Comparison of ENCODE assay signal across 1 cellular context in genomic region chr7:75906991-75907667, GRCh38.
TF ChIP-seq lines count a peak whose summit lies in the region.

No MANE protein-coding gene starts in this region.

TF ChIP-seq in HepG2, 621 proteins besides CTCF, POLR2A, EP300 and RAD21 (continued from another document and continues in another):
- no peak for TF ChIP-seq ZBTB44 (CRISPR knock-in tag; IDR thresholded peaks at IDR 0.05)
- no peak for TF ChIP-seq ZBTB8A (CRISPR knock-in tag; IDR thresholded peaks at IDR 0.05; ENCODE audit: borderline replicate concordance, low read depth)
- peak; percentile 44; the same call in 1 of the 2 replicates for TF ChIP-seq ZNF292 (CRISPR knock-in tag; IDR thresholded peaks at IDR 0.05; ENCODE audit: borderline replicate concordance, low read depth)
- TF ChIP-seq ZNF143 (CRISPR knock-in tag; IDR thresholded peaks at IDR 0.05) = peak; percentile 49; the same call in 1 of the 2 replicates
- no peak for TF ChIP-seq ATAD3A (CRISPR knock-in tag; IDR thresholded peaks at IDR 0.05)
- no peak for TF ChIP-seq ZNF576 (CRISPR knock-in tag; IDR thresholded peaks at IDR 0.05)
- peak; percentile 54; the same call in 1 of the 2 replicates for TF ChIP-seq ARNT2 (CRISPR knock-in tag; IDR thresholded peaks at IDR 0.05; ENCODE audit: low read depth)
- TF ChIP-seq GLMP (CRISPR knock-in tag; IDR thresholded peaks at IDR 0.05; ENCODE audit: borderline replicate concordance) = no peak
- no peak for TF ChIP-seq KAT2B (IDR thresholded peaks at IDR 0.05; ENCODE audit: borderline replicate concordance, low read depth, low read length)
- no peak for TF ChIP-seq AKNA (CRISPR knock-in tag; IDR thresholded peaks at IDR 0.05; ENCODE audit: borderline replicate concordance)
- TF ChIP-seq SP140L (CRISPR knock-in tag; IDR thresholded peaks at IDR 0.05; ENCODE audit: borderline replicate concordance) = peak; percentile 25; the same call in 1 of the 2 replicates
- no peak for TF ChIP-seq MXD4 (CRISPR knock-in tag; IDR thresholded peaks at IDR 0.05)
- 0 out of 2 replicates have a peak, but pooled peaks have one; percentile 21 for TF ChIP-seq ZNF558 (CRISPR knock-in tag; IDR thresholded peaks at IDR 0.05; ENCODE audit: borderline replicate concordance)
- no peak for TF ChIP-seq SP5 (CRISPR knock-in tag; IDR thresholded peaks at IDR 0.05; ENCODE audit: borderline replicate concordance, low read depth)
- no peak for TF ChIP-seq SOX6 (IDR thresholded peaks at IDR 0.05)
- peak; percentile 92 for TF ChIP-seq SOX6 (CRISPR knock-in tag; IDR thresholded peaks at IDR 0.05)
- TF ChIP-seq MZF1 (CRISPR knock-in tag; IDR thresholded peaks at IDR 0.05; ENCODE audit: borderline replicate concordance) = no peak
- peak; percentile 68; the same call in 1 of the 2 replicates for TF ChIP-seq ARNTL (CRISPR knock-in tag; IDR thresholded peaks at IDR 0.05)
- TF ChIP-seq ZNF556 (CRISPR knock-in tag; IDR thresholded peaks at IDR 0.05; ENCODE audit: borderline replicate concordance) = no peak
- no peak for TF ChIP-seq ZNF790 (CRISPR knock-in tag; IDR thresholded peaks at IDR 0.05; ENCODE audit: borderline replicate concordance)
- TF ChIP-seq SNAPC4 (CRISPR knock-in tag; IDR thresholded peaks at IDR 0.05) = no peak; the same call in 1 of the 2 replicates
- no peak for TF ChIP-seq PBX2 (CRISPR knock-in tag; IDR thresholded peaks at IDR 0.05)
- TF ChIP-seq ZNF777 (CRISPR knock-in tag; IDR thresholded peaks at IDR 0.05) = 0 out of 2 replicates have a peak, but pooled peaks have one; percentile 29
- no peak for TF ChIP-seq CERS6 (CRISPR knock-in tag; IDR thresholded peaks at IDR 0.05)
- no peak for TF ChIP-seq ZSCAN21 (CRISPR knock-in tag; IDR thresholded peaks at IDR 0.05; ENCODE audit: borderline replicate concordance)
- no peak for TF ChIP-seq KDM4B (CRISPR knock-in tag; IDR thresholded peaks at IDR 0.05)
- no peak for TF ChIP-seq PLRG1 (conservative IDR thresholded peaks at IDR 0.05)
- no peak for TF ChIP-seq U2AF2 (IDR thresholded peaks at IDR 0.05; ENCODE audit: low read depth, low read length)
- 0 out of 2 replicates have a peak, but pooled peaks have one; percentile 45 for TF ChIP-seq NFE2L1 (CRISPR knock-in tag; IDR thresholded peaks at IDR 0.05; ENCODE audit: borderline replicate concordance)
- TF ChIP-seq ZNF598 (CRISPR knock-in tag; IDR thresholded peaks at IDR 0.05; ENCODE audit: borderline replicate concordance) = peak; percentile 46; the same call in 1 of the 2 replicates
- TF ChIP-seq ZFP36L1 (CRISPR knock-in tag; IDR thresholded peaks at IDR 0.05) = peak; percentile 8; the same call in 1 of the 2 replicates
- TF ChIP-seq ZBTB3 (CRISPR knock-in tag; IDR thresholded peaks at IDR 0.05; ENCODE audit: borderline replicate concordance, low read depth) = no peak
- no peak for TF ChIP-seq FOXJ3 (CRISPR knock-in tag; IDR thresholded peaks at IDR 0.05; ENCODE audit: borderline replicate concordance)
- TF ChIP-seq THYN1 (CRISPR knock-in tag; IDR thresholded peaks at IDR 0.05; ENCODE audit: borderline replicate concordance, low read depth) = no peak
- no peak for TF ChIP-seq HHEX (CRISPR knock-in tag; IDR thresholded peaks at IDR 0.05)
- no peak for TF ChIP-seq EZH2 (conservative IDR thresholded peaks at IDR 0.05; ENCODE audit: low read depth, low read length)
- TF ChIP-seq MLLT10 (CRISPR knock-in tag; IDR thresholded peaks at IDR 0.05) = no peak
- peak; percentile 34; the same call in 1 of the 2 replicates for TF ChIP-seq NFE2L2 (IDR thresholded peaks at IDR 0.05; ENCODE audit: low read length)
- peak; percentile 35; the same call in 1 of the 2 replicates for TF ChIP-seq IKZF5 (CRISPR knock-in tag; IDR thresholded peaks at IDR 0.05)
- no peak for TF ChIP-seq ZNF776 (CRISPR knock-in tag; IDR thresholded peaks at IDR 0.05)
- no peak for TF ChIP-seq LRRFIP1 (CRISPR knock-in tag; conservative IDR thresholded peaks at IDR 0.05)
- no peak for TF ChIP-seq ATF5 (CRISPR knock-in tag; IDR thresholded peaks at IDR 0.05; ENCODE audit: low read depth)
- TF ChIP-seq PAF1 (CRISPR knock-in tag; IDR thresholded peaks at IDR 0.05) = no peak
- no peak for TF ChIP-seq ZFP62 (CRISPR knock-in tag; IDR thresholded peaks at IDR 0.05)
